8 cellular contexts compared by ENCODE assay signal in genomic region chr17:4738136-4739121, GRCh38. TPM values are rescaled to one million over a fixed set of nuclear protein-coding genes. Genes with fewer than 3 reads are reported as not detected.
DNase-seq lines count a peak whose midpoint lies in the region; ATAC-seq, FAIRE-seq and TF ChIP-seq lines count a peak whose summit lies in the region.

No MANE protein-coding gene starts in this region.

- no peak for TF ChIP-seq EP300 in tibial nerve (IDR thresholded peaks at IDR 0.05)

- H3K36me3 ChIP-seq in bronchial epithelial cell (ENCODE audit: control insufficient read depth, insufficient read depth, low read length) (no peaks in the 10 kb centered on the region), tibial nerve (peaks cover 0 to 16% (median 0%) of the 10 kb centered on the region in 3 donors)

- H3K9me3 ChIP-seq in tibial nerve, result no peaks in the 10 kb centered on the region

- no peaks in the 10 kb centered on the region for H3K9me3 Mint-ChIP-seq in activated CD8-positive, alpha-beta memory T cell treated with anti-CD3 and anti-CD28 coated beads, Interleukin-2, amount 10 ng/mL, durations not matched to agents 7 days and 5 days (ENCODE audit: low read depth)

- peak; percentile 20 for ATAC-seq in activated CD8-positive, alpha-beta memory T cell treated with anti-CD3 and anti-CD28 coated beads, Interleukin-2, amount 10 ng/mL, durations not matched to agents 7 days and 5 days
- ATAC-seq in GM18867 (IDR thresholded peaks at IDR 0.05; ENCODE audit: unreplicated experiment), result no peak

- H3K4me1 Mint-ChIP-seq in activated CD8-positive, alpha-beta memory T cell treated with anti-CD3 and anti-CD28 coated beads, Interleukin-2, amount 10 ng/mL, durations not matched to agents 7 days and 5 days, result peaks cover 23% of the 10 kb centered on the region

- peaks cover 30% of the 10 kb centered on the region for H3K27me3 Mint-ChIP-seq in activated CD8-positive, alpha-beta memory T cell treated with anti-CD3 and anti-CD28 coated beads, Interleukin-2, amount 10 ng/mL, durations not matched to agents 7 days and 5 days

- WGBS in lower leg skin, 2 donors, result 12 to 21% methylated on average over 32 to 41 of the region's 41 CpGs
- WGBS in tibial nerve, 2 donors, result 18 to 24% methylated on average over 39 to 41 of the region's 41 CpGs

- H3K27me3 ChIP-seq in bronchial epithelial cell (ENCODE audit: control insufficient read depth, insufficient read depth, low read length), result peaks cover 2% of the 10 kb centered on the region
- H3K27me3 ChIP-seq in tibial nerve, result peaks cover 0 to 1% of the 10 kb centered on the region in 2 donors

- TF ChIP-seq CTCF in bronchial epithelial cell (IDR thresholded peaks at IDR 0.05; ENCODE audit: insufficient read depth, low read length, severe bottlenecking), result no peak
- TF ChIP-seq CTCF in lower leg skin (IDR thresholded peaks at IDR 0.05), result no peak
- no peak for TF ChIP-seq CTCF in tibial nerve (IDR thresholded peaks at IDR 0.05)

- H3K36me3 Mint-ChIP-seq in activated CD8-positive, alpha-beta memory T cell treated with anti-CD3 and anti-CD28 coated beads, Interleukin-2, amount 10 ng/mL, durations not matched to agents 7 days and 5 days, result peaks cover 1% of the 10 kb centered on the region

- H3K4me3 ChIP-seq in bronchial epithelial cell (ENCODE audit: low read depth, low read length) (peak overlapping the region; percentile 76), lower leg skin (ENCODE audit: low read depth, poor library complexity, severe bottlenecking) (peak overlapping the region; percentile 75), tibial nerve (peak overlapping the region; percentile 65 to 100 (median 82))

- H3K27ac Mint-ChIP-seq in activated CD8-positive, alpha-beta memory T cell treated with anti-CD3 and anti-CD28 coated beads, Interleukin-2, amount 10 ng/mL, durations not matched to agents 7 days and 5 days, result no peak overlapping the region

- TF ChIP-seq POLR2A in lower leg skin (IDR thresholded peaks at IDR 0.05) (no peak), tibial nerve (IDR thresholded peaks at IDR 0.05) (no peak)

- H3K4me3 Mint-ChIP-seq in activated CD8-positive, alpha-beta memory T cell treated with anti-CD3 and anti-CD28 coated beads, Interleukin-2, amount 10 ng/mL, durations not matched to agents 7 days and 5 days, result peak overlapping the region; percentile 71

- DNase-seq in activated CD8-positive, alpha-beta memory T cell treated with anti-CD3 and anti-CD28 coated beads, Interleukin-2, amount 10 ng/mL, durations not matched to agents 7 days and 5 days, result no peak
- DNase-seq in activated CD8-positive, alpha-beta memory T cell treated with anti-CD3 and anti-CD28 coated beads, Interleukin-2, amount 50 U/mL, for 48 hours, result no peak
- peak; percentile 84 for DNase-seq in bronchial epithelial cell (ENCODE audit: low read depth)
- DNase-seq in lower leg skin (ENCODE audit: low spot score in 2 of 2), result no peak
- no peak for DNase-seq in tibial nerve (ENCODE audit: low spot score in 2 of 2)
- no peak for DNase-seq in COLO829 (ENCODE audit: low spot score)
- DNase-seq in NCI-H2227 (lab: John Stamatoyannopoulos, UW; ENCODE audit: unreplicated experiment), result no peak

- intact Hi-C loops in lower leg skin (cut with DNase I; ENCODE audit: low total_unique reads), result loop anchor here (5.0 kb wide), 1 partner anchor 49 kb away; the partner anchor contains the start of genes GLTPD2 and VMO1

- H3K4me1 ChIP-seq in tibial nerve, result peaks cover 0 to 17% (median 7%) of the 10 kb centered on the region in 4 donors

- CTCF ChIA-PET in activated CD8-positive, alpha-beta memory T cell treated with anti-CD3 and anti-CD28 coated beads, Interleukin-2, amount 10 ng/mL, durations not matched to agents 7 days and 5 days (lab: Charles Lee), result interaction anchor here (0.7 to 2.5 kb wide), 5 partner anchors 9 to 32 kb away, joined by 3 to 5 read pairs (median 3); partner anchors contain the start of gene ARRB2

- FAIRE-seq in bronchial epithelial cell (lab: Jason Lieb, UNC), result no peak

- peak overlapping the region in 3 of 4 donors; percentile 74 to 78 (median 75) for H3K27ac ChIP-seq in tibial nerve

RNA-seq across cellular contexts. Expression of gene ZMYND15, which starts 1.2 kb away (rescaled TPM):
- under 1 TPM in 1 of 2 experiments, not detected in 1; 0.12 TPM for total RNA-seq in activated CD8-positive, alpha-beta memory T cell treated with anti-CD3 and anti-CD28 coated beads, Interleukin-2, amount 10 ng/mL, durations not matched to agents 7 days and 5 days
- total RNA-seq in bronchial epithelial cell (under 0.01 and 0.38 TPM in 2 replicates), lower leg skin (1 to 10 TPM in 2 of 4 donors, under 1 TPM in 1, not detected in 1; 0.46 to 1.7 (median 1.2) TPM), tibial nerve (under 1 TPM in 3 of 4 donors, not detected in 1; 0.42 to 0.66 (median 0.59) TPM)

RNA-seq across cellular contexts. Expression of gene CXCL16, which starts 1.3 kb away (rescaled TPM):
- under 1 TPM; 0.70 to 0.96 TPM for total RNA-seq in activated CD8-positive, alpha-beta memory T cell treated with anti-CD3 and anti-CD28 coated beads, Interleukin-2, amount 10 ng/mL, durations not matched to agents 7 days and 5 days
- total RNA-seq in bronchial epithelial cell, result 9.2 and 12.7 TPM in 2 replicates
- 10 to 100 TPM; 25.0 to 28.1 (median 25.5) TPM for total RNA-seq in lower leg skin
- total RNA-seq in tibial nerve, result 10 to 100 TPM in 3 of 4 donors, 1 to 10 TPM in 1; 5.7 to 27.3 (median 13.6) TPM

RNA-seq across cellular contexts. Expression of gene MED11, which starts 7.2 kb away (rescaled TPM):
- 10 to 100 TPM; 23.6 to 26.1 TPM for total RNA-seq in activated CD8-positive, alpha-beta memory T cell treated with anti-CD3 and anti-CD28 coated beads, Interleukin-2, amount 10 ng/mL, durations not matched to agents 7 days and 5 days
- 10.5 and 16.5 TPM in 2 replicates for total RNA-seq in bronchial epithelial cell
- 10 to 100 TPM; 22.9 to 47.0 (median 40.9) TPM for total RNA-seq in lower leg skin
- total RNA-seq in tibial nerve, result 10 to 100 TPM; 20.8 to 32.8 (median 28.4) TPM

RNA-seq across cellular contexts. Expression of gene ARRB2, which starts 28.0 kb away (rescaled TPM):
- 100 to 1,000 TPM; 348 to 365 TPM for total RNA-seq in activated CD8-positive, alpha-beta memory T cell treated with anti-CD3 and anti-CD28 coated beads, Interleukin-2, amount 10 ng/mL, durations not matched to agents 7 days and 5 days
- total RNA-seq in bronchial epithelial cell (2.9 and 6.5 TPM in 2 replicates), lower leg skin (10 to 100 TPM in 3 of 4 donors, 1 to 10 TPM in 1; 8.5 to 16.4 (median 11.8) TPM), tibial nerve (100 to 1,000 TPM in 1 of 4 donors, 10 to 100 TPM in 3; 50.2 to 103 (median 57.4) TPM)

RNA-seq across cellular contexts. Expression of gene TM4SF5, which starts 33.3 kb away (rescaled TPM):
- not detected for total RNA-seq in activated CD8-positive, alpha-beta memory T cell treated with anti-CD3 and anti-CD28 coated beads, Interleukin-2, amount 10 ng/mL, durations not matched to agents 7 days and 5 days
- total RNA-seq in bronchial epithelial cell (not detected in 2 replicates), lower leg skin (not detected), tibial nerve (not detected)
